In the genomic region with DNA sequence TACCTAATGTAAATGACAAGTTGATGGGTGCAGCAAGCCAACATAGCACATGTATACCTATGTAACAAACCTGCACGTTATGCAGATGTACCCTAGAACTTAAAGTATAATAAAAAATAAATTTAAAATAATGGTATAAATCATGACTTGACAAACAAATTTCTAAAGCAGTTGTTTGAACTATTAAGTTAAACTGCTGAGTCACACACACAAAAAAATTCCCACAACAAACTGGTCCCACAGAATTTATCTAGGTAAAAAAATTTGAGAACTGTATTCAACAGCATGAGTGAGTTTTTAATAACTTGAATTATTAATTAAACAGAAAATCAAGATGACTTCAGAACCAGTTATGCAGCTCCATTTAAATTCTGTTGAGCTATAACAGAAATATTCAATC, we compare ENCODE assay signal across 33 cellular contexts.
"Had no signal": no experiment of that assay in that cellular context is flagged by ENCODE, and none has a peak within 500 bp of the region (broad histone marks: within the 10 kb centered on the region; RNA-seq: fewer than 3 reads in every experiment).

No MANE protein-coding gene starts in this region.

- H3K27me3 Mint-ChIP-seq: naive thymus-derived CD4-positive, alpha-beta T cell; natural killer cell treated with Interleukin-12 subunit alpha and Interleukin-12 subunit beta and Interleukin-15 and Interleukin-18, amount 100 ng/mL, for 72 hours; stimulated activated memory B cell treated with anti-CD40 and anti-IgM and Interleukin-4, amounts not matched to agents 10 μg/mL and 1 μg/mL and 100 μg/mL, for 72 hours; stimulated activated naive CD8-positive, alpha-beta T cell treated with anti-CD3 and anti-CD28 coated beads, Interleukin-15, amount 100 ng/mL, for 72 hours; type B pancreatic cell had no signal

- H3K4me3 ChIP-seq: ovary, psoas muscle, skin epidermis, smooth muscle cell, spleen, suprapubic skin, testis, tibial artery, transverse colon, upper lobe of right lung, uterus had no signal

- H3K36me3 ChIP-seq: neutrophil, ovary, spleen, suprapubic skin, tibial artery, transverse colon, upper lobe of right lung, uterus had no signal

- H3K9ac ChIP-seq: parathyroid adenoma had no signal

- H2AFZ ChIP-seq: parathyroid adenoma had no signal

- DNase-seq: naive thymus-derived CD4-positive, alpha-beta T cell; nephron progenitor cell; nucleus accumbens; ovary; posterior cingulate gyrus; psoas muscle; right cardiac atrium; spleen; stimulated activated CD4-positive, alpha-beta T cell treated with anti-CD3 and anti-CD28 coated beads, Interleukin-12 subunit alpha, Interleukin-12 subunit beta, amount 100 ng/mL, for 4 hours; stimulated activated CD4-positive, alpha-beta T cell treated with anti-CD3 and anti-CD28 coated beads, Interleukin-1b, Interleukin-23, amount 100 ng/mL, for 48 hours; stimulated activated CD4-positive, alpha-beta T cell treated with anti-CD3 and anti-CD28 coated beads, Interleukin-4, amount 100 ng/mL, for 1 hour; stimulated activated CD4-positive, alpha-beta T cell treated with anti-CD3 and anti-CD28 coated beads, Interleukin-4, amount 100 ng/mL, for 4 hours; stimulated activated CD8-positive, alpha-beta memory T cell treated with anti-CD3 and anti-CD28 coated beads, Interleukin-4, amount 100 ng/mL, for 48 hours; stimulated activated naive CD4-positive, alpha-beta T cell; stimulated activated naive CD8-positive, alpha-beta T cell treated with anti-CD3 and anti-CD28 coated beads, Interleukin-15, amount 100 ng/mL, for 72 hours; stimulated activated naive CD8-positive, alpha-beta T cell treated with anti-CD3 and anti-CD28 coated beads, Interleukin-15, Interleukin-2, amounts not matched to agents 100 U/mL and 50 U/mL, for 24 hours; substantia nigra; testis; tibial artery; transverse colon; upper lobe of right lung; uterus had no signal

- H3K27ac ChIP-seq: neutrophil, ovary, parathyroid adenoma, psoas muscle, skin epidermis, spleen, suprapubic skin, testis, tibial artery, transverse colon, upper lobe of right lung, uterus had no signal

- H3K27ac Mint-ChIP-seq: naive thymus-derived CD4-positive, alpha-beta T cell; natural killer cell treated with Interleukin-12 subunit alpha and Interleukin-12 subunit beta and Interleukin-15 and Interleukin-18, amount 100 ng/mL, for 72 hours; nephron progenitor cell; progenitor cell of endocrine pancreas; stimulated activated memory B cell treated with anti-CD40 and anti-IgM and Interleukin-4, amounts not matched to agents 10 μg/mL and 1 μg/mL and 100 μg/mL, for 72 hours; stimulated activated naive CD8-positive, alpha-beta T cell treated with anti-CD3 and anti-CD28 coated beads, Interleukin-15, amount 100 ng/mL, for 72 hours; type B pancreatic cell had no signal

- H3K4me2 ChIP-seq: smooth muscle cell had no signal

- H3K9me3 ChIP-seq: neutrophil, ovary, suprapubic skin, testis, tibial artery, transverse colon, upper lobe of right lung had no signal

- ATAC-seq: naive thymus-derived CD4-positive, alpha-beta T cell; natural killer cell treated with Interleukin-12 subunit alpha and Interleukin-12 subunit beta and Interleukin-15 and Interleukin-18, amount 100 ng/mL, for 72 hours; psoas muscle; right cardiac atrium; sciatic nerve; stimulated activated memory B cell treated with anti-CD40 and anti-IgM and Interleukin-4, amounts not matched to agents 10 μg/mL and 1 μg/mL and 100 μg/mL, for 72 hours; stimulated activated naive CD8-positive, alpha-beta T cell treated with anti-CD3 and anti-CD28 coated beads, Interleukin-15, amount 100 ng/mL, for 72 hours; stimulated activated naive CD8-positive, alpha-beta T cell treated with anti-CD3 and anti-CD28 coated beads, Interleukin-15, Interleukin-2, amounts not matched to agents 100 U/mL and 50 U/mL, for 24 hours; upper lobe of right lung had no signal

- H3K4me1 Mint-ChIP-seq: naive thymus-derived CD4-positive, alpha-beta T cell; nephron progenitor cell; neural crest cell; stimulated activated memory B cell treated with anti-CD40 and anti-IgM and Interleukin-4, amounts not matched to agents 10 μg/mL and 1 μg/mL and 100 μg/mL, for 72 hours; stimulated activated naive CD8-positive, alpha-beta T cell treated with anti-CD3 and anti-CD28 coated beads, Interleukin-15, amount 100 ng/mL, for 72 hours had no signal

- H3K4me3 Mint-ChIP-seq: naive thymus-derived CD4-positive, alpha-beta T cell; natural killer cell treated with Interleukin-12 subunit alpha and Interleukin-12 subunit beta and Interleukin-15 and Interleukin-18, amount 100 ng/mL, for 72 hours; nephron progenitor cell; neural crest cell; stimulated activated memory B cell treated with anti-CD40 and anti-IgM and Interleukin-4, amounts not matched to agents 10 μg/mL and 1 μg/mL and 100 μg/mL, for 72 hours; stimulated activated naive CD8-positive, alpha-beta T cell treated with anti-CD3 and anti-CD28 coated beads, Interleukin-15, amount 100 ng/mL, for 72 hours; type B pancreatic cell had no signal

- H3K27me3 ChIP-seq: neutrophil, ovary, spleen, suprapubic skin, testis, tibial artery, transverse colon, upper lobe of right lung, uterus had no signal

- H3K36me3 Mint-ChIP-seq: naive thymus-derived CD4-positive, alpha-beta T cell; stimulated activated memory B cell treated with anti-CD40 and anti-IgM and Interleukin-4, amounts not matched to agents 10 μg/mL and 1 μg/mL and 100 μg/mL, for 72 hours had no signal

- H3K4me1 ChIP-seq: parathyroid adenoma, psoas muscle, spleen, suprapubic skin, testis, tibial artery, transverse colon, upper lobe of right lung, uterus had no signal
